ENCODE assay signal across 11 cellular contexts in genomic region chr7:116167177-116167576, GRCh38. TPM values are rescaled to one million over a fixed set of nuclear protein-coding genes. Genes with fewer than 3 reads are reported as not detected.
DNase-seq lines count a peak whose midpoint lies in the region; ATAC-seq and TF ChIP-seq lines count a peak whose summit lies in the region.
"Had no signal": no experiment of that assay in that cellular context is flagged by ENCODE, and none has a peak within 500 bp of the region (broad histone marks: within the 10 kb centered on the region; RNA-seq: fewer than 3 reads in every experiment).

No MANE protein-coding gene starts in this region.

- no peaks in the 10 kb centered on the region for H3K79me2 ChIP-seq in DOHH2 (ENCODE audit: control insufficient read depth, low read length)

- peak; percentile 23 for DNase-seq in HEK293T (ENCODE audit: extremely low spot score)
- DNase-seq in T-helper 17 cell = no peak
- peak; percentile 17 for DNase-seq in kidney tubule cell (ENCODE audit: low spot score)
- no peak for DNase-seq in NCI-H187 (lab: John Stamatoyannopoulos, UW)
- no peak for DNase-seq in GM19238 (ENCODE audit: insufficient read length, low spot score)
- DNase-seq: PC-9 had no signal

- no peaks in the 10 kb centered on the region for H4K20me1 ChIP-seq in DOHH2 (ENCODE audit: control insufficient read depth, insufficient read depth, low read depth, low read length)

- no peak overlapping the region for H3K4me3 ChIP-seq in DOHH2 (ENCODE audit: low read length)
- H3K4me3 ChIP-seq: lung, PC-9, right atrium auricular region had no signal

- CTCF ChIA-PET in HEK293T (lab: Yijun Ruan, JAX) = interaction anchor here (0.9 kb wide), 1 partner anchor 13 kb away, joined by 4 read pairs; no protein-coding TSS in a partner anchor

- H3F3A ChIP-seq in DOHH2 (ENCODE audit: control insufficient read depth, insufficient read depth) = 0 out of 2 replicates have a peak, but pooled peaks cover 4% of the 10 kb centered on the region

- H3K4me2 ChIP-seq in DOHH2 (ENCODE audit: low read length) = peak overlapping the region; percentile 33
- H3K4me2 ChIP-seq: PC-9 had no signal

- no peak overlapping the region for H3K4me3 Mint-ChIP-seq in T-helper 17 cell

- ATAC-seq in T-helper 17 cell (peak; percentile 63), HG03571 (IDR thresholded peaks at IDR 0.05; ENCODE audit: unreplicated experiment) (no peak)
- ATAC-seq: activated CD4-positive, CD25-positive, alpha-beta regulatory T cell treated with anti-CD3 and anti-CD28 coated beads, Interleukin-2, amount 50 U/mL, for 24 hours had no signal

- peaks cover 2% of the 10 kb centered on the region for H3K36me3 Mint-ChIP-seq in T-helper 17 cell (ENCODE audit: low read depth)

- H3K4me1 Mint-ChIP-seq in T-helper 17 cell = peaks cover 14% of the 10 kb centered on the region

- POLR2A ChIA-PET in HEK293T (lab: Yijun Ruan, JAX) = no interaction called here

- H3K4me1 ChIP-seq in DOHH2 (ENCODE audit: control insufficient read depth, low read length) = peaks cover 33% of the 10 kb centered on the region
- H3K4me1 ChIP-seq: right atrium auricular region had no signal

- peaks cover 9% of the 10 kb centered on the region for H3K27me3 ChIP-seq in DOHH2 (ENCODE audit: control insufficient read depth, low read length)
- H3K27me3 ChIP-seq: right atrium auricular region had no signal

- peak; percentile 86 for TF ChIP-seq CTCF in DOHH2 (IDR thresholded peaks at IDR 0.05; ENCODE audit: low read depth, low read length, poor library complexity, severe bottlenecking)

- H3K27ac ChIP-seq in DOHH2 (ENCODE audit: low read depth, low read length) = no peak overlapping the region
- H3K27ac ChIP-seq: PC-9, right atrium auricular region had no signal

- H3K9me3 ChIP-seq in DOHH2 (ENCODE audit: control insufficient read depth, insufficient read depth, low read length) = no peaks in the 10 kb centered on the region
- no peaks in the 10 kb centered on the region for H3K9me3 ChIP-seq in T-helper 17 cell (ENCODE audit: control insufficient read depth, low read length, poor library complexity, severe bottlenecking)
- H3K9me3 ChIP-seq: right atrium auricular region had no signal

- H3K9me2 ChIP-seq in DOHH2 (replicated peaks; ENCODE audit: control insufficient read depth, low read length) = no peaks in the 10 kb centered on the region

- H3K27me3 Mint-ChIP-seq in T-helper 17 cell = peaks cover 73% of the 10 kb centered on the region

- H3K27ac Mint-ChIP-seq in T-helper 17 cell = no peak overlapping the region

- H3K36me3 ChIP-seq in DOHH2 (ENCODE audit: control insufficient read depth, low read length) = no peaks in the 10 kb centered on the region
- H3K36me3 ChIP-seq: right atrium auricular region had no signal

TF ChIP-seq in HEK293T, 16 proteins besides CTCF, POLR2A, EP300 and RAD21:
- TF ChIP-seq HDGF (IDR thresholded peaks at IDR 0.05; ENCODE audit: borderline replicate concordance) = no peak
- no peak for TF ChIP-seq ELF4 (IDR thresholded peaks at IDR 0.05)
- TF ChIP-seq FOXA1 (IDR thresholded peaks at IDR 0.05) = no peak
- TF ChIP-seq, protein P1, sequence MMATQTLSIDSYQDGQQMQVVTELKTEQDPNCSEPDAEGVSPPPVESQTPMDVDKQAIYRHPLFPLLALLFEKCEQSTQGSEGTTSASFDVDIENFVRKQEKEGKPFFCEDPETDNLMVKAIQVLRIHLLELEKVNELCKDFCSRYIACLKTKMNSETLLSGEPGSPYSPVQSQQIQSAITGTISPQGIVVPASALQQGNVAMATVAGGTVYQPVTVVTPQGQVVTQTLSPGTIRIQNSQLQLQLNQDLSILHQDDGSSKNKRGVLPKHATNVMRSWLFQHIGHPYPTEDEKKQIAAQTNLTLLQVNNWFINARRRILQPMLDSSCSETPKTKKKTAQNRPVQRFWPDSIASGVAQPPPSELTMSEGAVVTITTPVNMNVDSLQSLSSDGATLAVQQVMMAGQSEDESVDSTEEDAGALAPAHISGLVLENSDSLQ (IDR thresholded peaks at IDR 0.05) = no peak
- TF ChIP-seq NFRKB (IDR thresholded peaks at IDR 0.05) = no peak
- no peak for TF ChIP-seq ARNT (IDR thresholded peaks at IDR 0.05)
- no peak for TF ChIP-seq FOXM1 (IDR thresholded peaks at IDR 0.05; ENCODE audit: borderline replicate concordance)
- no peak for TF ChIP-seq CTBP1 (IDR thresholded peaks at IDR 0.05; ENCODE audit: borderline replicate concordance)

RNA-seq across cellular contexts. Expression of gene TES, which starts 43.2 kb away (rescaled TPM):
- 100 to 1,000 TPM; 107 to 108 TPM for total RNA-seq in T-helper 17 cell

Comparison
In these comparisons a context has a peak if more than half of its experiments do, and no peak if none do; other contexts are left out.
1. DNase-seq: peak in HEK293T (single experiment) and kidney tubule cell (single experiment); none in T-helper 17 cell (0 of 3), NCI-H187 (0 of 2) and GM19238 (single experiment).